Comparison of ENCODE assay signal across 8 cellular contexts in genomic region chr12:56041579-56042429, GRCh38. TPM values are rescaled to one million over a fixed set of nuclear protein-coding genes. Genes with fewer than 3 reads are reported as not detected.
DNase-seq lines count a peak whose midpoint lies in the region; ATAC-seq and TF ChIP-seq lines count a peak whose summit lies in the region.

RPS26 (plus strand) TSS chr12:56041918; CDS start chr12:56042167, 249 bp downstream.

- ATAC-seq in HG03460 (IDR thresholded peaks at IDR 0.05; ENCODE audit: unreplicated experiment) = peak; percentile 94

- peaks cover 18 to 29% (median 26%) of the 10 kb centered on the region in 10 experiments for H3K4me1 ChIP-seq in BLaER1 treated with 17β-estradiol and CSF1 and Interleukin-3, amounts not matched to agents 10 nM and 100 nM
- peaks cover 5% of the 10 kb centered on the region for H3K4me1 ChIP-seq in colonic mucosa

- TF ChIP-seq CTCF in colonic mucosa (IDR thresholded peaks at IDR 0.05) = peak; percentile 30

- intact Hi-C loops in colonic mucosa (cut with DNase I) = loop anchor here (10.0 kb wide), 1 partner anchor 73 kb away; the partner anchor contains the start of genes RPL41 and ZC3H10

- peak within 1 kb of the TSS; percentile 95 to 99 (median 98) for H3K27ac ChIP-seq in BLaER1 treated with 17β-estradiol and CSF1 and Interleukin-3, amounts not matched to agents 10 nM and 100 nM
- H3K27ac ChIP-seq in colonic mucosa = peak within 1 kb of the TSS; percentile 96
- H3K27ac ChIP-seq in layer of hippocampus (ENCODE audit: low read depth, low read length) = peak within 1 kb of the TSS; percentile 97

- peak within 1 kb of the TSS; percentile 69 to 94 (median 90) for H3K4me3 ChIP-seq in BLaER1 treated with 17β-estradiol and CSF1 and Interleukin-3, amounts not matched to agents 10 nM and 100 nM
- H3K4me3 ChIP-seq in colonic mucosa = peak within 1 kb of the TSS; percentile 67

- peaks cover 35 to 64% (median 49%) of the 10 kb centered on the region in 11 experiments for H3K36me3 ChIP-seq in BLaER1 treated with 17β-estradiol and CSF1 and Interleukin-3, amounts not matched to agents 10 nM and 100 nM
- peaks cover 16% of the 10 kb centered on the region for H3K36me3 ChIP-seq in colonic mucosa

- peak within 1 kb of the TSS; percentile 93 to 99 (median 96) for H3K9ac ChIP-seq in BLaER1 treated with 17β-estradiol and CSF1 and Interleukin-3, amounts not matched to agents 10 nM and 100 nM
- H3K9ac ChIP-seq in colonic mucosa (ENCODE audit: low read depth in 2 of 2, low read length in 2 of 2) = peak within 1 kb of the TSS; percentile 86 to 96

- no peaks in the 10 kb centered on the region for H3K27me3 ChIP-seq in BLaER1 treated with 17β-estradiol and CSF1 and Interleukin-3, amounts not matched to agents 10 nM and 100 nM
- H3K27me3 ChIP-seq in colonic mucosa (no peaks in the 10 kb centered on the region), layer of hippocampus (ENCODE audit: control insufficient read depth, insufficient read depth, low read length) (no peaks in the 10 kb centered on the region)

- H3K9me3 ChIP-seq in BLaER1 treated with 17β-estradiol and CSF1 and Interleukin-3, amounts not matched to agents 10 nM and 100 nM (replicated peaks in 1 of 11) = no peaks in the 10 kb centered on the region
- H3K9me3 ChIP-seq in colonic mucosa = no peaks in the 10 kb centered on the region

- H4K20me1 ChIP-seq in BLaER1 treated with 17β-estradiol and CSF1 and Interleukin-3, amounts not matched to agents 10 nM and 100 nM = peaks cover 6 to 47% (median 44%) of the 10 kb centered on the region in 11 experiments; a peak in 21 of 22 replicates

- peak within 1 kb of the TSS; percentile 91 to 97 (median 95) for H3K4me2 ChIP-seq in BLaER1 treated with 17β-estradiol and CSF1 and Interleukin-3, amounts not matched to agents 10 nM and 100 nM

- DNase-seq in GM19240 (ENCODE audit: insufficient read length, low spot score) (peak; percentile 68), NCI-H524 treated with DMSO at 0.1 percent for 48 hours (lab: John Stamatoyannopoulos, UW) (peak; percentile 99), colonic mucosa (peak; percentile 95)
- DNase-seq in activated CD4-positive, alpha-beta T cell treated with anti-CD3 and anti-CD28 coated beads for 48 hours = peak; percentile 95
- DNase-seq in stimulated activated CD4-positive, alpha-beta T cell treated with anti-CD3 and anti-CD28 coated beads, Interleukin-1b, Interleukin-23, amount 100 ng/mL, for 4 hours (ENCODE audit: low read depth in 2 of 2) = peak; percentile 76 to 84

RNA-seq across cellular contexts. Expression of gene RPS26, which starts in this region (rescaled TPM):
- 10 to 100 TPM; 53.1 to 80.5 TPM for total RNA-seq in colonic mucosa

Comparison
In these comparisons a context has a peak if more than half of its experiments do, and no peak if none do; other contexts are left out.
1. Peak in every context shown above with its lines: DNase-seq, ATAC-seq, H3K4me3 ChIP-seq and H3K27ac ChIP-seq.